28 cellular contexts compared by ENCODE assay signal in the genomic region with DNA sequence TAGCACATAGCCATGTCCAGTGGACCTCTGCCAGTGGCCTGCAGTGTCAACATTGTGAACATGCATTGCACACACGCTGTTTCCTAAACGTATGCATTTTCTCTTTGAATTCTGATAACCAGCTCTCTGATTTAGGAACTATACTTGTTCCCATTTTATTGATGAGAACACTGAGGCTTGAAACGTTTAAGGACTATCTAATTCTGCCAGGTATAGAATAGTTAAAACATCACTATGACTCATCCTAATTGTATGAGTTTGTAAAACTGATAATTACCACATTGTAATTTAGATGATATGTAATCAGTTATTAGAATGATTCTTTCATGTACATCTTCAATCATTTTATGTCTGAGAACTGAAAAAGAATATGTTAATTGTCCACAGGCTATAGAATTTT. TPM values are rescaled to one million over a fixed set of nuclear protein-coding genes. Genes with fewer than 3 reads are reported as not detected.
DNase-seq lines count a peak whose midpoint lies in the region; ATAC-seq, FAIRE-seq and TF ChIP-seq lines count a peak whose summit lies in the region.
"Had no signal": no experiment of that assay in that cellular context is flagged by ENCODE, and none has a peak within 500 bp of the region (broad histone marks: within the 10 kb centered on the region; RNA-seq: fewer than 3 reads in every experiment).

No MANE protein-coding gene starts in this region.

- peaks cover 15 to 37% of the 10 kb centered on the region in 2 experiments for H3K27me3 ChIP-seq in HepG2 (ENCODE audit: control insufficient read depth in 1 of 2, insufficient read depth in 2 of 2, low read length in 2 of 2)
- peaks cover 0 to 14% of the 10 kb centered on the region in 2 donors for H3K27me3 ChIP-seq in right lobe of liver
- peaks cover 25 to 63% of the 10 kb centered on the region in 2 experiments for H3K27me3 ChIP-seq in K562 (ENCODE audit: control insufficient read depth in 2 of 2, insufficient read depth in 2 of 2, low read length in 2 of 2)

- H3K27me3 Mint-ChIP-seq in stimulated activated naive CD8-positive, alpha-beta T cell treated with anti-CD3 and anti-CD28 coated beads, Interleukin-15, amount 100 ng/mL, for 72 hours = peaks cover 83% of the 10 kb centered on the region

- no peaks in the 10 kb centered on the region for H3K9me3 Mint-ChIP-seq in stimulated activated naive CD8-positive, alpha-beta T cell treated with anti-CD3 and anti-CD28 coated beads, Interleukin-15, amount 100 ng/mL, for 72 hours
- H3K9me3 Mint-ChIP-seq: CD8-positive, alpha-beta memory T cell had no signal

- no peaks in the 10 kb centered on the region for H3K9me1 ChIP-seq in K562 (ENCODE audit: control insufficient read depth, insufficient read depth, low read length)

- TF ChIP-seq POLR2A in HepG2 (IDR thresholded peaks at IDR 0.05; ENCODE audit: insufficient read depth in 1 of 2, low read depth in 2 of 2, low read length in 2 of 2) (no peak), right lobe of liver (IDR thresholded peaks at IDR 0.05) (no peak), K562 (conservative IDR thresholded peaks at IDR 0.05) (no peak)

- no peak overlapping the region for H3K4me3 Mint-ChIP-seq in stimulated activated naive CD8-positive, alpha-beta T cell treated with anti-CD3 and anti-CD28 coated beads, Interleukin-15, amount 100 ng/mL, for 72 hours
- H3K4me3 Mint-ChIP-seq: CD4-positive, alpha-beta memory T cell; CD4-positive, CD25-positive, alpha-beta regulatory T cell had no signal

- no peaks in the 10 kb centered on the region for H3K9me3 ChIP-seq in HepG2 (ENCODE audit: low read length)
- H3K9me3 ChIP-seq in right lobe of liver = no peaks in the 10 kb centered on the region
- H3K9me3 ChIP-seq in K562 (replicated peaks; ENCODE audit: control insufficient read depth, insufficient read depth, low read depth, low read length) = no peaks in the 10 kb centered on the region
- H3K9me3 ChIP-seq: BE2C, BLaER1 had no signal

- H3K4me2 ChIP-seq in HepG2 (ENCODE audit: low read depth, low read length) (no peak overlapping the region), K562 (ENCODE audit: insufficient read depth, low read length) (no peak overlapping the region)
- H3K4me2 ChIP-seq: BLaER1 had no signal

- no peaks in the 10 kb centered on the region for H3K79me2 ChIP-seq in HepG2 (ENCODE audit: insufficient read depth, low read length)
- no peaks in the 10 kb centered on the region for H3K79me2 ChIP-seq in K562 (ENCODE audit: control insufficient read depth, insufficient read depth, low read length)

- ATAC-seq in HepG2 (no peak), right lobe of liver (no peak), K562 (no peak)
- ATAC-seq in stimulated activated naive CD8-positive, alpha-beta T cell treated with anti-CD3 and anti-CD28 coated beads, Interleukin-15, amount 100 ng/mL, for 72 hours = no peak

- WGBS in HepG2 (ENCODE audit: low lambda C conversion rate) = 49% methylated on average over 3 of the region's 3 CpGs
- WGBS in right lobe of liver (ENCODE audit: insufficient coverage, low coverage, low lambda C conversion rate, missing lambda C conversion rate) = 49% methylated on average over 3 of the region's 3 CpGs
- 0% methylated on average over 3 of the region's 3 CpGs for WGBS in K562 (ENCODE audit: insufficient coverage, low coverage, missing lambda C conversion rate)

- BruUV-seq in HepG2 (replicated peaks; lab: Mats Ljungman, UMichigan) = no TSS peak
- no TSS peak for BruUV-seq in K562 (replicated peaks; lab: Mats Ljungman, UMichigan)

- DNase-seq in HepG2 (ENCODE audit: low spot score) = no peak
- no peak for DNase-seq in right lobe of liver
- no peak for DNase-seq in K562 (ENCODE audit: extremely low read depth in 1 of 4, low spot score in 3 of 4)
- no peak for DNase-seq in urothelium cell line (ENCODE audit: low spot score)
- no peak for DNase-seq in G401 (ENCODE audit: low spot score)
- DNase-seq in stimulated activated naive CD8-positive, alpha-beta T cell treated with anti-CD3 and anti-CD28 coated beads, Interleukin-15, amount 100 ng/mL, for 72 hours = no peak
- DNase-seq: ACHN; BE2C; C1 segment of cervical spinal cord; CD4-positive, alpha-beta memory T cell; CD4-positive, CD25-positive, alpha-beta regulatory T cell; CD8-positive, alpha-beta memory T cell; COR-L47; DMS 273 treated with DMSO at 0.1 percent for 48 hours; DMS153; DMS79; DND-41; EL; GF-D8 had no signal

- H3K4me1 ChIP-seq in HepG2 (ENCODE audit: insufficient read depth, low read length) (peaks cover 70% of the 10 kb centered on the region), right lobe of liver (peaks cover 0 to 3% (median 0%) of the 10 kb centered on the region in 4 donors), K562 (replicated peaks in 1 of 2; ENCODE audit: control insufficient read depth in 2 of 2, insufficient read depth in 2 of 2, low read length in 2 of 2) (peaks cover 0 to 15% of the 10 kb centered on the region in 2 experiments; a peak in 2 of 5 replicates)
- H3K4me1 ChIP-seq: BE2C had no signal

- peaks cover 5% of the 10 kb centered on the region for H3K4me1 Mint-ChIP-seq in stimulated activated naive CD8-positive, alpha-beta T cell treated with anti-CD3 and anti-CD28 coated beads, Interleukin-15, amount 100 ng/mL, for 72 hours

- H3K9ac ChIP-seq in HepG2 (ENCODE audit: insufficient read depth, low read depth, low read length) = no peak overlapping the region
- no peak overlapping the region for H3K9ac ChIP-seq in K562 (ENCODE audit: insufficient read depth in 1 of 2, low read depth in 2 of 2, low read length in 2 of 2)
- H3K9ac ChIP-seq: BLaER1 had no signal

- H3K4me3 ChIP-seq in HepG2 (replicated peaks in 1 of 3; ENCODE audit: insufficient read depth in 1 of 3, low read depth in 2 of 3, low read length in 3 of 3) (no peak overlapping the region), right lobe of liver (no peak overlapping the region), K562 (no peak overlapping the region)
- H3K4me3 ChIP-seq: BLaER1 had no signal

- H3K36me3 ChIP-seq in HepG2 (replicated peaks in 1 of 2; ENCODE audit: control insufficient read depth in 1 of 2, insufficient read depth in 2 of 2, low read length in 2 of 2) = no peaks in the 10 kb centered on the region
- H3K36me3 ChIP-seq in right lobe of liver = no peaks in the 10 kb centered on the region
- H3K36me3 ChIP-seq in K562 (ENCODE audit: control insufficient read depth, insufficient read depth, low read length) = no peaks in the 10 kb centered on the region
- H3K36me3 ChIP-seq: BE2C, BLaER1 had no signal

- intact Hi-C loops in HepG2 (cut with micrococcal nuclease; ENCODE audit: unreplicated experiment) (no loop called here), right lobe of liver (cut with DNase I) (no loop called here), K562 (cut with micrococcal nuclease) (no loop called here)

- H4K20me1 ChIP-seq in HepG2 (ENCODE audit: insufficient read depth, low read length) = no peaks in the 10 kb centered on the region
- peaks cover 10% of the 10 kb centered on the region for H4K20me1 ChIP-seq in K562 (replicated peaks; ENCODE audit: control insufficient read depth, insufficient read depth, low read length)

- H3K27ac Mint-ChIP-seq in stimulated activated naive CD8-positive, alpha-beta T cell treated with anti-CD3 and anti-CD28 coated beads, Interleukin-15, amount 100 ng/mL, for 72 hours = no peak overlapping the region
- H3K27ac Mint-ChIP-seq: CD14-positive monocyte; CD4-positive, alpha-beta memory T cell; CD4-positive, CD25-positive, alpha-beta regulatory T cell; CD8-positive, alpha-beta memory T cell had no signal

- TF ChIP-seq RAD21 in HepG2 (CRISPR knock-in tag; IDR thresholded peaks at IDR 0.05) (no peak), K562 (CRISPR knock-in tag; conservative IDR thresholded peaks at IDR 0.05 in 1 of 2, IDR thresholded peaks at IDR 0.05 in 1 of 2) (no peak)

- no peak for TF ChIP-seq EP300 in HepG2 (IDR thresholded peaks at IDR 0.05; ENCODE audit: low read depth in 2 of 2, low read length in 2 of 2)
- TF ChIP-seq EP300 in HepG2 (CRISPR knock-in tag; IDR thresholded peaks at IDR 0.05; ENCODE audit: borderline replicate concordance) = no peak
- no peak for TF ChIP-seq EP300 in K562 (IDR thresholded peaks at IDR 0.05; ENCODE audit: low read length)

- no peak overlapping the region for H3K27ac ChIP-seq in HepG2 (ENCODE audit: extremely low read length, insufficient read depth, low read length)
- no peak overlapping the region for H3K27ac ChIP-seq in right lobe of liver
- H3K27ac ChIP-seq in K562 (ENCODE audit: extremely low read depth, low read depth, low read length) = no peak overlapping the region
- H3K27ac ChIP-seq: 22Rv1, BLaER1 had no signal

- no peak overlapping the region for H2AFZ ChIP-seq in HepG2 (ENCODE audit: low read length)
- H2AFZ ChIP-seq in K562 (ENCODE audit: low read depth, low read length) = no peak overlapping the region

- CTCF ChIA-PET in HepG2 (lab: Yijun Ruan, JAX; ENCODE audit: low intra/inter-chr PET ratio, low total read pairs) = no interaction called here
- CTCF ChIA-PET in K562 (lab: Yijun Ruan, JAX; ENCODE audit: low intra/inter-chr PET ratio) = interaction anchor here (0.6 kb wide), 1 partner anchor 24 kb away, joined by 3 read pairs; no protein-coding TSS in a partner anchor

- FAIRE-seq in HepG2 (lab: Jason Lieb, UNC) (no peak), K562 (lab: Jason Lieb, UNC) (no peak), urothelium cell line (lab: Jason Lieb, UNC) (peak; percentile 17)
- FAIRE-seq: G401.6, GM12891, GM19239 had no signal

- no peak for TF ChIP-seq CTCF in HepG2 (CRISPR knock-in tag; IDR thresholded peaks at IDR 0.05)
- TF ChIP-seq CTCF in right lobe of liver (IDR thresholded peaks at IDR 0.05) = no peak
- TF ChIP-seq CTCF in K562 (IDR thresholded peaks at IDR 0.05 in 2 of 3, conservative IDR thresholded peaks at IDR 0.05 in 1 of 3; ENCODE audit: insufficient read depth in 2 of 3, low read depth in 1 of 3, low read length in 3 of 3) = no peak

- in situ Hi-C loops in HepG2 (cut with HindIII; ENCODE audit: extremely low pct_ligation_motif_present, low pct_unique_long_range_greater_than_20kb) = no loop called here
- in situ Hi-C loops in K562 (cut with MboI) = no loop called here
- in situ Hi-C loops in G401 (cut with HindIII; ENCODE audit: low sequenced_read_pairs) = no loop called here

- POLR2A ChIA-PET in HepG2 (lab: Yijun Ruan, JAX) = no interaction called here
- POLR2A ChIA-PET in K562 (lab: Yijun Ruan, JAX) = interaction anchor here (1.0 kb wide), 1 partner anchor 11 kb away, joined by 3 read pairs; no protein-coding TSS in a partner anchor

RNA-seq across cellular contexts. Expression of a gene that starts 3.1 kb away (rescaled TPM):
- total RNA-seq in HepG2 (2016; rRNA removed; fragmentation: Illumina TruSeq; extraction: Trizol) (0.29 and 0.53 TPM in 2 replicates), right lobe of liver (under 1 TPM in 3 of 6 experiments, not detected in 3; 0.09 to 0.26 (median 0.10) TPM), K562 (2014; rRNA removed) (not detected in 2 replicates), K562 (2014; rRNA removed; fragmentation: Illumina TruSeq; extraction: Trizol) (not detected in 2 replicates), K562 (2015; rRNA removed; fragmentation: Illumina TruSeq; extraction: Trizol) (not detected in 2 replicates), K562 (2021) (not detected in 2 replicates)
- 1.9 TPM in 2 replicates for total RNA-seq in HepG2 (2016; cell fraction: cytosol; rRNA removed; fragmentation: Illumina TruSeq; extraction: Trizol; ENCODE audit: low read depth)
- 0.25 and 0.54 TPM in 2 replicates for total RNA-seq in HepG2 (2016; cell fraction: insoluble cytoplasmic fraction; rRNA removed; fragmentation: Illumina TruSeq; extraction: Trizol)
- total RNA-seq in HepG2 (2016; cell fraction: membrane; rRNA removed; fragmentation: Illumina TruSeq; extraction: Trizol) = 0.56 and 1.5 TPM in 2 replicates
- 0.65 TPM in 1 of 2 replicates, not detected in the other for total RNA-seq in HepG2 (2016; cell fraction: nucleus; rRNA removed; fragmentation: Illumina TruSeq; extraction: Trizol)
- polyA plus RNA-seq in HepG2 (2011; rRNA removed) (1.4 and 3.9 TPM in 2 replicates), K562 (2011; rRNA removed) (not detected in 2 replicates), K562 (2014; fragmentation: Illumina TruSeq; extraction: Trizol) (not detected in 2 replicates), K562 (2014; fragmentation: Nextera tagmentation; extraction: Ambion mirVana) (not detected), K562 (2014; rRNA removed) (not detected in 2 replicates)
- 2.0 and 2.5 TPM in 2 replicates for polyA plus RNA-seq in HepG2 (2011; cell fraction: cytosol; rRNA removed)
- 3.4 and 5.2 TPM in 2 replicates for polyA plus RNA-seq in HepG2 (2011; cell fraction: nucleus; rRNA removed)
- polyA plus RNA-seq in HepG2 (2012) = 1.6 and 4.4 TPM in 2 replicates
- polyA plus RNA-seq in HepG2 (2016; cell fraction: cytosol; fragmentation: Illumina TruSeq; extraction: Trizol; ENCODE audit: low read depth) = 2.9 and 4.2 TPM in 2 replicates
- 0.10 TPM in 1 of 2 replicates, not detected in the other for polyA plus RNA-seq in HepG2 (2016; cell fraction: insoluble cytoplasmic fraction; fragmentation: Illumina TruSeq; extraction: Trizol; ENCODE audit: low read depth)
- 2.4 and 2.8 TPM in 2 replicates for polyA plus RNA-seq in HepG2 (2016; cell fraction: membrane; fragmentation: Illumina TruSeq; extraction: Trizol; ENCODE audit: low read depth)
- 0.81 and 1.1 TPM in 2 replicates for polyA plus RNA-seq in HepG2 (2016; cell fraction: nucleus; fragmentation: Illumina TruSeq; extraction: Trizol; ENCODE audit: insufficient read depth, low read depth)
- 0.21 and 3.5 TPM in 2 replicates for polyA minus RNA-seq in HepG2 (2011; rRNA and poly(A)+ RNA removed; ENCODE audit: low replicate concordance)
- 1.7 TPM in 1 of 2 replicates, not detected in the other for polyA minus RNA-seq in HepG2 (2011; cell fraction: cytosol; rRNA and poly(A)+ RNA removed)
- polyA minus RNA-seq in HepG2 (2011; cell fraction: nucleus; rRNA and poly(A)+ RNA removed) = 1.5 and 1.9 TPM in 2 replicates
- not detected in 2 replicates for total RNA-seq in K562 (2011; cell fraction: chromatin; rRNA removed; ENCODE audit: low replicate concordance)
- not detected in 2 replicates for total RNA-seq in K562 (2011; cell fraction: nucleolus; rRNA removed)
- total RNA-seq in K562 (2011; cell fraction: nucleoplasm; rRNA removed) = not detected in 2 replicates
- not detected in 2 replicates for polyA plus RNA-seq in K562 (2011; cell fraction: cytosol; rRNA removed)
- not detected in 2 replicates for polyA plus RNA-seq in K562 (2011; cell fraction: nucleus; rRNA removed)
- 0.11 TPM in 1 of 2 replicates, not detected in the other for polyA plus RNA-seq in K562 (2012)
- not detected in 2 replicates for polyA minus RNA-seq in K562 (2011; rRNA and poly(A)+ RNA removed)
- not detected in 2 replicates for polyA minus RNA-seq in K562 (2011; cell fraction: cytosol; rRNA and poly(A)+ RNA removed)
- polyA minus RNA-seq in K562 (2011; cell fraction: nucleus; rRNA and poly(A)+ RNA removed) = not detected in 2 replicates
- total RNA-seq in G401 (2014; rRNA removed; shearing (Covaris generic)) = not detected in 2 replicates
- total RNA-seq: A673; CD4-positive, alpha-beta memory T cell; CD4-positive, CD25-positive, alpha-beta regulatory T cell; CD8-positive, alpha-beta memory T cell; Daoy had no signal
- polyA plus RNA-seq: AG04450 had no signal
